8 cellular contexts compared by ENCODE assay signal in genomic region chr7:22357311-22358175, GRCh38. TPM values are rescaled to one million over a fixed set of nuclear protein-coding genes. Genes with fewer than 3 reads are reported as not detected.
DNase-seq lines count a peak whose midpoint lies in the region; ATAC-seq and TF ChIP-seq lines count a peak whose summit lies in the region.

No MANE protein-coding gene starts in this region.

- H3K9me3 Mint-ChIP-seq in Calu3 (ENCODE audit: low read depth, unreplicated experiment) (peaks cover 2% of the 10 kb centered on the region), type B pancreatic cell (peaks cover 10% of the 10 kb centered on the region)

- H3K36me3 Mint-ChIP-seq in Calu3 (ENCODE audit: insufficient read depth, unreplicated experiment) (peaks cover 46% of the 10 kb centered on the region), type B pancreatic cell (no peaks in the 10 kb centered on the region)

- TSS peak; percentile 91 for BruUV-seq in Calu3 (replicated peaks; lab: Mats Ljungman, UMichigan)

- H3K4me3 Mint-ChIP-seq in Calu3 (ENCODE audit: low read depth, unreplicated experiment), result peak overlapping the region; percentile 82
- peak overlapping the region; percentile 91 for H3K4me3 Mint-ChIP-seq in type B pancreatic cell

- TF ChIP-seq CTCF in Calu3 (IDR thresholded peaks at IDR 0.05; ENCODE audit: unreplicated experiment) (no peak), type B pancreatic cell (conservative IDR thresholded peaks at IDR 0.05) (no peak)

- peak; percentile 28 for DNase-seq in Calu3
- DNase-seq in HuH-7.5 (ENCODE audit: low spot score), result peak; percentile 73
- DNase-seq in left colon, result peak; percentile 36 to 70
- DNase-seq in type B pancreatic cell (ENCODE audit: extremely low spot score, unreplicated experiment), result no peak
- no peak for DNase-seq in activated CD4-positive, alpha-beta T cell treated with anti-CD3 and anti-CD28 coated beads for 4 hours
- no peak for DNase-seq in activated CD4-positive, alpha-beta T cell treated with anti-CD3 and anti-CD28 coated beads, Interleukin-2, amount 50 U/mL, for 1 hour

- intact Hi-C loops in Calu3 (cut with micrococcal nuclease; ENCODE audit: unreplicated experiment), result no loop called here
- intact Hi-C loops in left colon (cut with DNase I, micrococcal nuclease), result no loop called here

- peaks cover 59% of the 10 kb centered on the region for H3K4me1 Mint-ChIP-seq in Calu3 (ENCODE audit: low read depth, unreplicated experiment)
- peaks cover 4% of the 10 kb centered on the region for H3K4me1 Mint-ChIP-seq in type B pancreatic cell (ENCODE audit: unreplicated experiment)

- H3K27ac Mint-ChIP-seq in Calu3 (ENCODE audit: unreplicated experiment) (peak overlapping the region; percentile 70), type B pancreatic cell (peak overlapping the region; percentile 83)

- CTCF ChIA-PET in Calu3 (lab: Charles Lee), result interaction anchor here (0.6 to 1.5 kb wide), 6 partner anchors 11 to 128 kb away, joined by 3 to 8 read pairs (median 4); no protein-coding TSS in a partner anchor

- ATAC-seq in left colon (peak; percentile 61), GM19035 (IDR thresholded peaks at IDR 0.05; ENCODE audit: unreplicated experiment) (no peak)

- H3K27me3 Mint-ChIP-seq in Calu3 (ENCODE audit: unreplicated experiment) (no peaks in the 10 kb centered on the region), type B pancreatic cell (peaks cover 36% of the 10 kb centered on the region)

- peak overlapping the region; percentile 0 for H3K27ac ChIP-seq in angular gyrus (ENCODE audit: low read depth, low read length)

RNA-seq across cellular contexts. Expression of gene RAPGEF5, which starts 0.6 kb away (rescaled TPM):
- 108 and 128 TPM in 2 replicates for total RNA-seq in Calu3 (2022)
- total RNA-seq in left colon, result 10 to 100 TPM; 51.7 to 62.9 TPM
- total RNA-seq in type B pancreatic cell (ENCODE audit: low replicate concordance), result 11.7 and 13.3 TPM in 2 replicates

Comparison
In these comparisons a context has a peak if more than half of its experiments do, and no peak if none do; other contexts are left out.
1. DNase-seq: peak in Calu3 (single experiment), HuH-7.5 (single experiment) and left colon (2 of 2); none in type B pancreatic cell (single experiment), activated CD4-positive, alpha-beta T cell treated with anti-CD3 and anti-CD28 coated beads for 4 hours (0 of 2) and activated CD4-positive, alpha-beta T cell treated with anti-CD3 and anti-CD28 coated beads, Interleukin-2, amount 50 U/mL, for 1 hour (single experiment).